In the genomic region with DNA sequence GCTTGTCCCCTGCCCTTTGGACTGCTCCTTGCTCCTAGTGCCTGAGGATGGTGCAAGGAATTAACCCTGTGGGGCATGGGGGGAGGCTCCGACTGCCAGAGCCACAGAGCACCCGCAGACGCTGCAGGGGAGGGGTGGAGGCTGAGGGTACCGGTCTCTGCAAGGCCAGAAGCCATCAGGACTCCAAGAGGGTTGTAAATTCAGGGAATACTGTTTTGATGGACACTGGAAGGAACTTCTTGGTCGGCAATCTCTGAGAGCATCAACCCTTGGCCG, we compare ENCODE assay signal across 36 cellular contexts. TPM values are rescaled to one million over a fixed set of nuclear protein-coding genes. Genes with fewer than 3 reads are reported as not detected.
DNase-seq lines count a peak whose midpoint lies in the region; ATAC-seq, FAIRE-seq and TF ChIP-seq lines count a peak whose summit lies in the region.
"Had no signal": no experiment of that assay in that cellular context is flagged by ENCODE, and none has a peak within 500 bp of the region (broad histone marks: within the 10 kb centered on the region; RNA-seq: fewer than 3 reads in every experiment).

No MANE protein-coding gene starts in this region.

- peaks cover 0 to 3% (median 0%) of the 10 kb centered on the region in 5 experiments for H3K9me3 Mint-ChIP-seq in brain
- H3K9me3 Mint-ChIP-seq: activated naive CD4-positive, alpha-beta T cell treated with anti-CD3 and anti-CD28 coated beads, Interleukin-2, amount 50 U/mL, for 72 hours; activated T-helper 2 cell treated with anti-CD3 and anti-CD28 coated beads, Interferon-gamma antibody, Interleukin-2, Interleukin-4, amounts not matched to agents 10 μg/mL and 5 μg/mL and 100 μg/mL, durations not matched to agents 14 hours and 24 hours and 36 hours; CD8-positive, alpha-beta T cell; effector memory CD8-positive, alpha-beta T cell; natural killer cell treated with Interleukin-12 subunit alpha and Interleukin-12 subunit beta and Interleukin-15 and Interleukin-18, amount 100 ng/mL, for 72 hours; stimulated activated naive CD8-positive, alpha-beta T cell treated with anti-CD3 and anti-CD28 coated beads, Interleukin-15, Interleukin-2, amounts not matched to agents 100 ng/mL and 50 ng/mL, for 24 hours had no signal

- no peaks in the 10 kb centered on the region for H3K36me3 ChIP-seq in kidney (ENCODE audit: control insufficient read depth in 1 of 2, insufficient read depth in 2 of 2, low read length in 2 of 2)
- H3K36me3 ChIP-seq: right atrium auricular region, uterus had no signal

- ATAC-seq in HG03457 (IDR thresholded peaks at IDR 0.05; ENCODE audit: unreplicated experiment): no peak
- ATAC-seq: activated naive CD4-positive, alpha-beta T cell treated with anti-CD3 and anti-CD28 coated beads, Interleukin-2, amount 50 U/mL, for 72 hours; CD8-positive, alpha-beta T cell; effector memory CD8-positive, alpha-beta T cell; natural killer cell treated with Interleukin-12 subunit alpha and Interleukin-12 subunit beta and Interleukin-15 and Interleukin-18, amount 100 ng/mL, for 72 hours had no signal

- H3K36me3 Mint-ChIP-seq in brain: no peaks in the 10 kb centered on the region
- H3K36me3 Mint-ChIP-seq: activated naive CD4-positive, alpha-beta T cell treated with anti-CD3 and anti-CD28 coated beads, Interleukin-2, amount 50 U/mL, for 72 hours; CD8-positive, alpha-beta T cell; natural killer cell treated with Interleukin-12 subunit alpha and Interleukin-12 subunit beta and Interleukin-15 and Interleukin-18, amount 100 ng/mL, for 72 hours had no signal

- TF ChIP-seq CTCF in GM13977 (IDR thresholded peaks at IDR 0.05; ENCODE audit: extremely low read depth, insufficient read depth, missing control alignments) (no peak), brain (conservative IDR thresholded peaks at IDR 0.05) (no peak), kidney (IDR thresholded peaks at IDR 0.05; ENCODE audit: borderline replicate concordance, extremely low read depth, insufficient read depth) (no peak)

- H3K9me3 ChIP-seq in kidney (ENCODE audit: control insufficient read depth in 1 of 2, low read length in 2 of 2): no peaks in the 10 kb centered on the region
- H3K9me3 ChIP-seq: right atrium auricular region, testis, uterus had no signal

- H3K27me3 Mint-ChIP-seq in brain: peaks cover 9% of the 10 kb centered on the region

- H3K4me1 Mint-ChIP-seq in brain: peaks cover 50% of the 10 kb centered on the region

- peak overlapping the region; percentile 23 to 55 for H3K27ac ChIP-seq in kidney (ENCODE audit: low read depth in 2 of 2, low read length in 2 of 2)
- H3K27ac ChIP-seq: HL-60, right atrium auricular region, testis, uterus, VCaP had no signal

- FAIRE-seq in kidney (lab: Jason Lieb, UNC): no peak
- FAIRE-seq: bronchial epithelial cell, GM18507, H54 had no signal

- peak overlapping the region in 4 of 5 experiments; percentile 48 to 97 (median 80) for H3K27ac Mint-ChIP-seq in brain
- H3K27ac Mint-ChIP-seq: activated naive CD4-positive, alpha-beta T cell treated with anti-CD3 and anti-CD28 coated beads, Interleukin-2, amount 50 U/mL, for 72 hours; activated T-helper 2 cell treated with anti-CD3 and anti-CD28 coated beads, Interferon-gamma antibody, Interleukin-2, Interleukin-4, amounts not matched to agents 10 μg/mL and 5 μg/mL and 100 μg/mL, durations not matched to agents 14 hours and 24 hours and 36 hours; CD8-positive, alpha-beta T cell; effector memory CD8-positive, alpha-beta T cell; natural killer cell treated with Interleukin-12 subunit alpha and Interleukin-12 subunit beta and Interleukin-15 and Interleukin-18, amount 100 ng/mL, for 72 hours; stimulated activated naive CD8-positive, alpha-beta T cell treated with anti-CD3 and anti-CD28 coated beads, Interleukin-15, Interleukin-2, amounts not matched to agents 100 ng/mL and 50 ng/mL, for 24 hours had no signal

- H3K4me1 ChIP-seq in kidney (ENCODE audit: control insufficient read depth in 1 of 2, insufficient read depth in 1 of 2, low read depth in 1 of 2, low read length in 2 of 2): peaks cover 0 to 27% of the 10 kb centered on the region in 2 donors

- peak overlapping the region in 3 of 5 experiments; percentile 73 to 85 (median 83) for H3K4me3 Mint-ChIP-seq in brain
- H3K4me3 Mint-ChIP-seq: CD8-positive, alpha-beta T cell; natural killer cell treated with Interleukin-12 subunit alpha and Interleukin-12 subunit beta and Interleukin-15 and Interleukin-18, amount 100 ng/mL, for 72 hours; stimulated activated naive CD8-positive, alpha-beta T cell treated with anti-CD3 and anti-CD28 coated beads, Interleukin-15, Interleukin-2, amounts not matched to agents 100 ng/mL and 50 ng/mL, for 24 hours had no signal

- no peak overlapping the region for H3K4me3 ChIP-seq in kidney (ENCODE audit: low read length in 2 of 2)
- H3K4me3 ChIP-seq: lung, right atrium auricular region, testis, uterus had no signal

- intact Hi-C loops in kidney (cut with DNase I) (no loop called here), posterior vena cava (cut with DNase I) (no loop called here)

- DNase-seq in GM13977 (ENCODE audit: low spot score) (peak; percentile 23), kidney (peak; percentile 41), posterior vena cava (ENCODE audit: low spot score) (peak; percentile 32), T-helper 1 cell (no peak), NCI-H526 (lab: John Stamatoyannopoulos, UW) (no peak)
- no peak for DNase-seq in central memory CD4-positive, alpha-beta T cell
- DNase-seq: activated CD4-positive, alpha-beta T cell treated with anti-CD3 and anti-CD28 coated beads for 48 hours; anterior cingulate cortex; CD8-positive, alpha-beta T cell; cortex of kidney; effector memory CD8-positive, alpha-beta T cell; IMR-90; NCI-H1048; NCI-H446; NCI-H774; SIG-M5; stimulated activated CD4-positive, alpha-beta T cell treated with anti-CD3 and anti-CD28 coated beads, Interleukin-1b, Interleukin-23, amount 100 ng/mL, for 48 hours; T1000; testis; uterus had no signal

- in situ Hi-C loops in GM13977 (cut with MboI; ENCODE audit: low pct_unique_long_range_greater_than_20kb, low sequenced_read_pairs, unreplicated experiment): no loop called here

- no peak overlapping the region for H3K9ac ChIP-seq in kidney (ENCODE audit: low read length in 2 of 2)

RNA-seq across cellular contexts. Expression of gene FIGNL2, which starts 16.9 kb away (rescaled TPM):
- polyA plus RNA-seq in brain (ENCODE audit: insufficient read depth, low read depth, low replicate concordance) (0.46 TPM), kidney (ENCODE audit: insufficient read depth, low read depth, low replicate concordance) (3.1 TPM)
- total RNA-seq in kidney (6.1 TPM), posterior vena cava (1 to 10 TPM in 1 of 2 donors, under 1 TPM in 1; 0.60 to 1.0 TPM)
- total RNA-seq: bronchial epithelial cell, Daoy had no signal

RNA-seq across cellular contexts. Expression of gene ANKRD33, which starts 22.5 kb away (rescaled TPM):
- polyA plus RNA-seq in brain (ENCODE audit: insufficient read depth, low read depth, low replicate concordance): not detected
- total RNA-seq in kidney: not detected
- not detected for polyA plus RNA-seq in kidney (ENCODE audit: insufficient read depth, low read depth, low replicate concordance)
- total RNA-seq in posterior vena cava: not detected
- total RNA-seq: activated naive CD4-positive, alpha-beta T cell treated with anti-CD3 and anti-CD28 coated beads, Interleukin-2, amount 50 U/mL, for 72 hours; activated T-helper 2 cell treated with anti-CD3 and anti-CD28 coated beads, Interferon-gamma antibody, Interleukin-2, Interleukin-4, amounts not matched to agents 10 μg/mL and 5 μg/mL and 100 μg/mL, durations not matched to agents 14 hours and 24 hours and 36 hours; bronchial epithelial cell; CD8-positive, alpha-beta T cell; Daoy; mucosa of gallbladder; natural killer cell treated with Interleukin-12 subunit alpha and Interleukin-12 subunit beta and Interleukin-15 and Interleukin-18, amount 100 ng/mL, for 72 hours; right atrium auricular region had no signal
- polyA plus RNA-seq: esophagus had no signal

RNA-seq across cellular contexts. Expression of gene ACVRL1, which starts 41.9 kb away (rescaled TPM):
- polyA plus RNA-seq in brain (ENCODE audit: insufficient read depth, low read depth, low replicate concordance) (9.8 TPM), kidney (ENCODE audit: insufficient read depth, low read depth, low replicate concordance) (29.1 TPM)
- total RNA-seq in kidney (88.4 TPM), posterior vena cava (10 to 100 TPM; 74.4 to 95.7 TPM)
- total RNA-seq: activated naive CD4-positive, alpha-beta T cell treated with anti-CD3 and anti-CD28 coated beads, Interleukin-2, amount 50 U/mL, for 72 hours; activated T-helper 2 cell treated with anti-CD3 and anti-CD28 coated beads, Interferon-gamma antibody, Interleukin-2, Interleukin-4, amounts not matched to agents 10 μg/mL and 5 μg/mL and 100 μg/mL, durations not matched to agents 14 hours and 24 hours and 36 hours; CD8-positive, alpha-beta T cell; natural killer cell treated with Interleukin-12 subunit alpha and Interleukin-12 subunit beta and Interleukin-15 and Interleukin-18, amount 100 ng/mL, for 72 hours had no signal

Comparison
In these comparisons a context has a peak if more than half of its experiments do, and no peak if none do; other contexts are left out.
1. DNase-seq: peak in GM13977 (single experiment), kidney (single experiment) and posterior vena cava (single experiment); none in T-helper 1 cell (0 of 5), NCI-H526 (0 of 2) and central memory CD4-positive, alpha-beta T cell (single experiment).